19 cellular contexts compared by ENCODE assay signal in the genomic region with DNA sequence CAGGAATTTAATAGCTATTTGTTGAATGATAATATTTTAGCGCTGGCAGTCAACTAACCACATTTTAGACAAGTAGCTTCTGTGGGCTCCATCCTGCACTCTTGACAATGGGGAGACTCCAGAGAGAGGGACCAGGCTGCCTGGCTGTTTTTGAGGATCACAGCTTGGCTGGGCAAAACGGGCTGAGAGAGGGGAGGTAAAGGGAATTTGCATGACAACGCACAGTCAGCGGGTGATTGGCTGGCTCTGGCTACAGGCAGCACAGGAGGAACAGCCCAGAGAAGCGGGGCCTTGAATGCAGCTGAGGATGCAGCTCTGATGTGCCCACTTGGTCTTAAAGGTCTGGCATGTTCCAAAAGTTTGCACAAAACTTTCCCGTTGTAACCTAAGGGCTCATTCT. TPM values are rescaled to one million over a fixed set of nuclear protein-coding genes. Genes with fewer than 3 reads are reported as not detected.
DNase-seq lines count a peak whose midpoint lies in the region; TF ChIP-seq lines count a peak whose summit lies in the region.
"Had no signal": no experiment of that assay in that cellular context is flagged by ENCODE, and none has a peak within 500 bp of the region (broad histone marks: within the 10 kb centered on the region; RNA-seq: fewer than 3 reads in every experiment).

No MANE protein-coding gene starts in this region.

- 80 to 81% methylated on average over 6 of the region's 6 CpGs for WGBS in sigmoid colon, 2 donors

- no peak for TF ChIP-seq CTCF in sigmoid colon (IDR thresholded peaks at IDR 0.05)
- TF ChIP-seq CTCF in osteocyte (IDR thresholded peaks at IDR 0.05): no peak

- intact Hi-C loops in sigmoid colon (cut with DNase I): no loop called here

- H3K4me3 Mint-ChIP-seq in osteocyte (ENCODE audit: unreplicated experiment): no peak overlapping the region
- H3K4me3 Mint-ChIP-seq: CD8-positive, alpha-beta memory T cell had no signal

- no peaks in the 10 kb centered on the region for H3K4me1 Mint-ChIP-seq in osteocyte (ENCODE audit: unreplicated experiment)
- H3K4me1 Mint-ChIP-seq: CD8-positive, alpha-beta memory T cell had no signal

- DNase-seq in H7: peak; percentile 84
- DNase-seq in SK-N-DZ (ENCODE audit: low spot score): peak; percentile 29
- DNase-seq in iPS-NIHi11 (ENCODE audit: low spot score): peak; percentile 75
- DNase-seq in sigmoid colon: peak; percentile 38
- DNase-seq in HT-29 (ENCODE audit: low spot score): no peak
- no peak for DNase-seq in DMS114 treated with DMSO at 0.1 percent for 48 hours (lab: John Stamatoyannopoulos, UW; ENCODE audit: unreplicated experiment)
- DNase-seq in osteocyte (ENCODE audit: extremely low spot score, unreplicated experiment): no peak
- DNase-seq: CD8-positive, alpha-beta memory T cell; DMS 273 treated with DMSO at 0.1 percent for 48 hours; EL; IMR-90; Kasumi-1; NCI-H2029 treated with DMSO at 0.1 percent for 48 hours; NCI-H524; SK-N-SH had no signal

- H3K36me3 Mint-ChIP-seq in osteocyte (ENCODE audit: unreplicated experiment): no peaks in the 10 kb centered on the region
- H3K36me3 Mint-ChIP-seq: CD8-positive, alpha-beta memory T cell had no signal

- TF ChIP-seq EP300 in sigmoid colon (IDR thresholded peaks at IDR 0.05): no peak

- H3K9me3 Mint-ChIP-seq in osteocyte (ENCODE audit: unreplicated experiment): no peaks in the 10 kb centered on the region
- H3K9me3 Mint-ChIP-seq: CD8-positive, alpha-beta memory T cell had no signal

- H3K27me3 ChIP-seq in H7 (ENCODE audit: control insufficient read depth, insufficient read depth, low read length) (no peaks in the 10 kb centered on the region), sigmoid colon (no peaks in the 10 kb centered on the region)
- H3K27me3 ChIP-seq: BLaER1 had no signal

- peaks cover 11% of the 10 kb centered on the region for H3K27me3 Mint-ChIP-seq in osteocyte (ENCODE audit: unreplicated experiment)

- no peak for TF ChIP-seq POLR2A in sigmoid colon (IDR thresholded peaks at IDR 0.05)

- no peak overlapping the region for H3K4me3 ChIP-seq in H7 (ENCODE audit: insufficient read depth, low read depth, low read length)
- no peak overlapping the region for H3K4me3 ChIP-seq in sigmoid colon
- H3K4me3 ChIP-seq: BLaER1, HAP-1 had no signal

- H3K36me3 ChIP-seq in H7 (replicated peaks; ENCODE audit: control insufficient read depth, insufficient read depth, low read length) (no peaks in the 10 kb centered on the region), sigmoid colon (no peaks in the 10 kb centered on the region)
- H3K36me3 ChIP-seq: HAP-1 had no signal

- H3K9me3 ChIP-seq in sigmoid colon: no peaks in the 10 kb centered on the region
- H3K9me3 ChIP-seq: BLaER1, HAP-1, SK-N-SH had no signal

- no peaks in the 10 kb centered on the region for H3K4me1 ChIP-seq in sigmoid colon
- H3K4me1 ChIP-seq: HAP-1 had no signal

- no peak overlapping the region for H3K27ac ChIP-seq in sigmoid colon
- H3K27ac ChIP-seq: BLaER1 had no signal

- no peak overlapping the region for H3K27ac Mint-ChIP-seq in osteocyte (ENCODE audit: unreplicated experiment)
- H3K27ac Mint-ChIP-seq: CD8-positive, alpha-beta memory T cell had no signal

RNA-seq across cellular contexts. Expression of gene LRFN2, which starts 41.2 kb away (rescaled TPM):
- 0.11 and 0.28 TPM in 2 replicates for total RNA-seq in H7 (2014; rRNA removed; shearing (Covaris generic))
- 0.37 TPM in 1 of 2 replicates, not detected in the other for polyA plus RNA-seq in SK-N-DZ (2014; cell fraction: cytosol; rRNA removed)
- polyA plus RNA-seq in SK-N-DZ (2014; cell fraction: nucleus; rRNA removed): 0.06 and 1.3 TPM in 2 replicates
- total RNA-seq in sigmoid colon: under 1 TPM in 1 of 4 donors, not detected in 3; 0.49 TPM
- under 1 TPM in 2 of 3 donors, not detected in 1; 0.10 to 0.60 TPM for polyA plus RNA-seq in sigmoid colon
- not detected in 2 replicates for total RNA-seq in HT-29 (2014; rRNA removed; shearing (Covaris generic))
- not detected in 2 replicates for total RNA-seq in osteocyte
- total RNA-seq: CD8-positive, alpha-beta memory T cell; IMR-90; Right ventricle myocardium inferior had no signal
- polyA plus RNA-seq: AG04450, IMR-90 had no signal

Comparison
In these comparisons a context has a peak if more than half of its experiments do, and no peak if none do; other contexts are left out.
1. DNase-seq: peak in H7 (single experiment), SK-N-DZ (single experiment), iPS-NIHi11 (single experiment) and sigmoid colon (single experiment); none in HT-29 (single experiment), DMS114 treated with DMSO at 0.1 percent for 48 hours (single experiment) and osteocyte (single experiment).